In the genomic region with DNA sequence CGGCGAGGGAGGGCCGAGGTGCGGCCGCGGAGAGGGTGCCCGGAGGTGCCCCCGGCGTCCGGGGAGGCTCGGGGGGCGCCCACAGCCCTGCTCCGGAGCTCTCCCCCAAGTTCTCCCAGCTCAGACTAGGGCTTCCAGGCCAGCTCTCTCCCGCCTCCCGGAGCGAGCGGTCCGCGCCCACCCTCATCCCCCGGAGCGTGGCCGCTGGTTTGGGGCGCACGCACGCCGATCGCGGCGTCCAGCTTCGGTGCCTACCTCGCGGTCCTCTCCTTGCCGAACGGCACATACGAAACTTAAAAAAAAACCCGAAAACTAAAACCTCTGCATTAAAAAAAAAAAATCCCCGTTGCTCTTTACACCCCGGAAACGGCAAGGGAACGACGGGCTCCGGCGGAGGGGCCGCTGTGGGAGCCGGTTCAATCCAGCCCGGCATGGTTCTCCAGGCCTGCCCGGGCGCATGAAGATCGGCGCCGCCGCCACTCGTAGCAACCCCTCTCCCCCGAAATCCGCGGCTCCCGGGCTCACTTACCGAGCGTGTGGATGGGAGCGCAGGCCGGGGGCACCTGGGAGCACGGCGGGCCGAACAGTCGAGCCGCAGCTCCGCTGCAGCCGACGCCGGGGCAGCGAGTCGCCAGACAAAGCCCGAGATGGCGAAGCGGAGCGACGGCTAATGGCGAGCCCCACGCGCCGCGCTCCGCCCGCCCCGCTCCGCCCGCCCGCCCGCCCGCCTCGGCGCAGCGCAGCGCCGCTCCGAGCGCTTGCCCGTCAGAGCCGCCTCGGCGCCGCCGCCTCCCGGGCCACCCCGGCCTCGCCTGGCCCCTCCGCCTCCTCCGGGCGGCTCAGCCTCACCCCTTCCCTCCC, we compare ENCODE assay signal across 8 cellular contexts. TPM values are rescaled to one million over a fixed set of nuclear protein-coding genes. Genes with fewer than 3 reads are reported as not detected.
A peak's percentile ranks its signal among the peaks of the same experiment; 100 is the strongest.
DNase-seq lines count a peak whose midpoint lies in the region; ATAC-seq and TF ChIP-seq lines count a peak whose summit lies in the region.

No MANE protein-coding gene starts in this region.

- peak; percentile 2 for ATAC-seq in HG02885 (IDR thresholded peaks at IDR 0.05; ENCODE audit: poor library complexity, unreplicated experiment)
- no peak for ATAC-seq in HG02840 (IDR thresholded peaks at IDR 0.05; ENCODE audit: low FRiP score, unreplicated experiment)

- TF ChIP-seq CTCF in right atrium auricular region (IDR thresholded peaks at IDR 0.05): no peak

- DNase-seq in Daoy (ENCODE audit: low read depth) (peak; percentile 56), SK-N-MC (ENCODE audit: low read depth, low spot score) (no peak), right atrium auricular region (ENCODE audit: low spot score) (no peak), NCI-H128 (lab: John Stamatoyannopoulos, UW; ENCODE audit: unreplicated experiment) (no peak)

- no peaks in the 10 kb centered on the region for H3K27me3 ChIP-seq in right atrium auricular region
- no peaks in the 10 kb centered on the region for H3K27me3 ChIP-seq in rectal smooth muscle tissue (ENCODE audit: control insufficient read depth, insufficient read depth, low read length)

- H3K27ac ChIP-seq in SK-N-MC (peak overlapping the region; percentile 98), angular gyrus (ENCODE audit: low read depth, low read length) (peak overlapping the region; percentile 95), right atrium auricular region (peak overlapping the region; percentile 98 to 99), rectal smooth muscle tissue (ENCODE audit: low read depth, low read length) (peak overlapping the region; percentile 95)

- H3K9ac ChIP-seq in SK-N-MC (ENCODE audit: insufficient read length) (peak overlapping the region; percentile 99), rectal smooth muscle tissue (ENCODE audit: low read length) (peak overlapping the region; percentile 84)

- peaks cover 22% of the 10 kb centered on the region for H3K36me3 ChIP-seq in SK-N-MC (ENCODE audit: insufficient read depth, low read length)
- H3K36me3 ChIP-seq in right atrium auricular region: peaks cover 17% of the 10 kb centered on the region
- peaks cover 15% of the 10 kb centered on the region for H3K36me3 ChIP-seq in rectal smooth muscle tissue (ENCODE audit: control insufficient read depth, insufficient read depth, low read length)

- peak overlapping the region; percentile 98 for H3K4me3 ChIP-seq in SK-N-MC
- H3K4me3 ChIP-seq in right atrium auricular region: peak overlapping the region; percentile 91 to 92
- H3K4me3 ChIP-seq in rectal smooth muscle tissue (ENCODE audit: low read length): peak overlapping the region; percentile 88

- H3K9me3 ChIP-seq in SK-N-MC (ENCODE audit: low read depth, low read length) (no peaks in the 10 kb centered on the region), right atrium auricular region (no peaks in the 10 kb centered on the region)

- H3K4me1 ChIP-seq in right atrium auricular region (peaks cover 3 to 43% of the 10 kb centered on the region in 2 donors), rectal smooth muscle tissue (ENCODE audit: control insufficient read depth, insufficient read depth, low read length) (peaks cover 18% of the 10 kb centered on the region)

RNA-seq across cellular contexts. Expression of gene UBTF, which starts 1.0 kb away (rescaled TPM):
- 57.9 and 74.4 TPM in 2 replicates for total RNA-seq in Daoy (2014; rRNA removed; shearing (Covaris generic))
- total RNA-seq in right atrium auricular region: 10 to 100 TPM; 39.3 to 42.3 TPM

RNA-seq across cellular contexts. Expression of gene ATXN7L3, which starts 20.8 kb away (rescaled TPM):
- 23.6 and 41.2 TPM in 2 replicates for total RNA-seq in Daoy (2014; rRNA removed; shearing (Covaris generic))
- 10 to 100 TPM; 24.5 to 38.9 TPM for total RNA-seq in right atrium auricular region

RNA-seq across cellular contexts. Expression of gene TMUB2, which starts 33.7 kb away (rescaled TPM):
- 7.0 and 9.2 TPM in 2 replicates for total RNA-seq in Daoy (2014; rRNA removed; shearing (Covaris generic))
- 10 to 100 TPM; 26.4 to 26.6 TPM for total RNA-seq in right atrium auricular region

RNA-seq across cellular contexts. Expression of gene SLC4A1, which starts 47.5 kb away (rescaled TPM):
- not detected in 2 replicates for total RNA-seq in Daoy (2014; rRNA removed; shearing (Covaris generic))
- total RNA-seq in right atrium auricular region: 1 to 10 TPM in 1 of 2 donors, under 1 TPM in 1; 0.47 to 1.1 TPM

RNA-seq across cellular contexts. Expression of gene ASB16, which starts 49.9 kb away (rescaled TPM):
- not detected in 2 replicates for total RNA-seq in Daoy (2014; rRNA removed; shearing (Covaris generic))
- total RNA-seq in right atrium auricular region: 1 to 10 TPM; 8.3 TPM
